Comparison of ENCODE assay signal across 1 cellular context in genomic region chr19:17216058-17216670, GRCh38.
A peak's percentile ranks its signal among the peaks of the same experiment; 100 is the strongest.
TF ChIP-seq lines count a peak whose summit lies in the region.

No MANE protein-coding gene starts in this region.

TF ChIP-seq in HepG2, 621 proteins besides CTCF, POLR2A, EP300 and RAD21:
- TF ChIP-seq CENPT (CRISPR knock-in tag; IDR thresholded peaks at IDR 0.05; ENCODE audit: low read depth) (no peak), MED13 (CRISPR knock-in tag; IDR thresholded peaks at IDR 0.05) (0 out of 2 replicates have a peak, but pooled peaks have one; percentile 24)
